In the genomic region with DNA sequence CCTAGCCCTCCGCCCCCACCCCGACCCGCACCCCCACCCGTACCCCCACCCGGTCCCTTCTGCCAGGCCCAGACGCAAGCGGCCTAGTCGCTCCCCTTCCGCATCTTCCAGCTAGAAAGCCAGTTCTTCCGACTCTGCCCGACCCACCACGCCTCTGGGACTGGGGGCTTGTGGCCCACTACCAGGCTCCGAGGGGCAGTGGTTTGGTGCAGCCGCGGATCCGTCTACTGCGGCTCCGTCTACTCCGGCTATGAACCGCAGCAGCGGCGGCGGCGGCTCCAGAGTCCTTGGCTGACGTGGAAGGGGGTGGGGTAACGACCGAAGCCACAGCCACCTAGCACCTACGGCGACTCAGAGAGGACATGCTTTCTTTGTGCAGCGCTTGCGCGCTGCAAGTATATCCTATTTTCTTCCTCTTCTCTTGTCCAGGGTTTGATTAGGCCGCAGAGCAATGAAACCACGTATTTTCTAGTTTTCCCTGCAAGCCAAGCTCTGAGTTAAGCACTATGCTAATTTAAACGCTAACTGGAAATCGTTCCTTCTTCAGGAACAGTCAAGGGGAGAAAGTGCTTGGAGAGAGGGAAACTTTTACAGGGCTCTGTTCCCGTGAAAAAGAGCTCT, we compare ENCODE assay signal across 1 cellular context.
TF ChIP-seq lines count a peak whose summit lies in the region.

A gene with protein sequence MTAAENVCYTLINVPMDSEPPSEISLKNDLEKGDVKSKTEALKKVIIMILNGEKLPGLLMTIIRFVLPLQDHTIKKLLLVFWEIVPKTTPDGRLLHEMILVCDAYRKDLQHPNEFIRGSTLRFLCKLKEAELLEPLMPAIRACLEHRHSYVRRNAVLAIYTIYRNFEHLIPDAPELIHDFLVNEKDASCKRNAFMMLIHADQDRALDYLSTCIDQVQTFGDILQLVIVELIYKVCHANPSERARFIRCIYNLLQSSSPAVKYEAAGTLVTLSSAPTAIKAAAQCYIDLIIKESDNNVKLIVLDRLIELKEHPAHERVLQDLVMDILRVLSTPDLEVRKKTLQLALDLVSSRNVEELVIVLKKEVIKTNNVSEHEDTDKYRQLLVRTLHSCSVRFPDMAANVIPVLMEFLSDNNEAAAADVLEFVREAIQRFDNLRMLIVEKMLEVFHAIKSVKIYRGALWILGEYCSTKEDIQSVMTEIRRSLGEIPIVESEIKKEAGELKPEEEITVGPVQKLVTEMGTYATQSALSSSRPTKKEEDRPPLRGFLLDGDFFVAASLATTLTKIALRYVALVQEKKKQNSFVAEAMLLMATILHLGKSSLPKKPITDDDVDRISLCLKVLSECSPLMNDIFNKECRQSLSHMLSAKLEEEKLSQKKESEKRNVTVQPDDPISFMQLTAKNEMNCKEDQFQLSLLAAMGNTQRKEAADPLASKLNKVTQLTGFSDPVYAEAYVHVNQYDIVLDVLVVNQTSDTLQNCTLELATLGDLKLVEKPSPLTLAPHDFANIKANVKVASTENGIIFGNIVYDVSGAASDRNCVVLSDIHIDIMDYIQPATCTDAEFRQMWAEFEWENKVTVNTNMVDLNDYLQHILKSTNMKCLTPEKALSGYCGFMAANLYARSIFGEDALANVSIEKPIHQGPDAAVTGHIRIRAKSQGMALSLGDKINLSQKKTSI (minus strand): TSS at position 252 of the 621 bp plus-strand sequence. CDS start 883 bp downstream, outside the sequence.

TF ChIP-seq in WTC11, 78 proteins besides CTCF, POLR2A, EP300 and RAD21 (continued from another document):
- TF ChIP-seq, protein P1, sequence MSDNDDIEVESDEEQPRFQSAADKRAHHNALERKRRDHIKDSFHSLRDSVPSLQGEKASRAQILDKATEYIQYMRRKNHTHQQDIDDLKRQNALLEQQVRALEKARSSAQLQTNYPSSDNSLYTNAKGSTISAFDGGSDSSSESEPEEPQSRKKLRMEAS (CRISPR knock-in tag; IDR thresholded peaks at IDR 0.05) = 0 out of 2 replicates have a peak, but pooled peaks have one; percentile 22
- TF ChIP-seq, protein P2, sequence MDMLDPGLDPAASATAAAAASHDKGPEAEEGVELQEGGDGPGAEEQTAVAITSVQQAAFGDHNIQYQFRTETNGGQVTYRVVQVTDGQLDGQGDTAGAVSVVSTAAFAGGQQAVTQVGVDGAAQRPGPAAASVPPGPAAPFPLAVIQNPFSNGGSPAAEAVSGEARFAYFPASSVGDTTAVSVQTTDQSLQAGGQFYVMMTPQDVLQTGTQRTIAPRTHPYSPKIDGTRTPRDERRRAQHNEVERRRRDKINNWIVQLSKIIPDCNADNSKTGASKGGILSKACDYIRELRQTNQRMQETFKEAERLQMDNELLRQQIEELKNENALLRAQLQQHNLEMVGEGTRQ (CRISPR knock-in tag; IDR thresholded peaks at IDR 0.05) = no peak
- TF ChIP-seq, protein P3, sequence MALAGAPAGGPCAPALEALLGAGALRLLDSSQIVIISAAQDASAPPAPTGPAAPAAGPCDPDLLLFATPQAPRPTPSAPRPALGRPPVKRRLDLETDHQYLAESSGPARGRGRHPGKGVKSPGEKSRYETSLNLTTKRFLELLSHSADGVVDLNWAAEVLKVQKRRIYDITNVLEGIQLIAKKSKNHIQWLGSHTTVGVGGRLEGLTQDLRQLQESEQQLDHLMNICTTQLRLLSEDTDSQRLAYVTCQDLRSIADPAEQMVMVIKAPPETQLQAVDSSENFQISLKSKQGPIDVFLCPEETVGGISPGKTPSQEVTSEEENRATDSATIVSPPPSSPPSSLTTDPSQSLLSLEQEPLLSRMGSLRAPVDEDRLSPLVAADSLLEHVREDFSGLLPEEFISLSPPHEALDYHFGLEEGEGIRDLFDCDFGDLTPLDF (CRISPR knock-in tag; IDR thresholded peaks at IDR 0.05) = 0 out of 2 replicates have a peak, but pooled peaks have one; percentile 59
- TF ChIP-seq, protein P4, sequence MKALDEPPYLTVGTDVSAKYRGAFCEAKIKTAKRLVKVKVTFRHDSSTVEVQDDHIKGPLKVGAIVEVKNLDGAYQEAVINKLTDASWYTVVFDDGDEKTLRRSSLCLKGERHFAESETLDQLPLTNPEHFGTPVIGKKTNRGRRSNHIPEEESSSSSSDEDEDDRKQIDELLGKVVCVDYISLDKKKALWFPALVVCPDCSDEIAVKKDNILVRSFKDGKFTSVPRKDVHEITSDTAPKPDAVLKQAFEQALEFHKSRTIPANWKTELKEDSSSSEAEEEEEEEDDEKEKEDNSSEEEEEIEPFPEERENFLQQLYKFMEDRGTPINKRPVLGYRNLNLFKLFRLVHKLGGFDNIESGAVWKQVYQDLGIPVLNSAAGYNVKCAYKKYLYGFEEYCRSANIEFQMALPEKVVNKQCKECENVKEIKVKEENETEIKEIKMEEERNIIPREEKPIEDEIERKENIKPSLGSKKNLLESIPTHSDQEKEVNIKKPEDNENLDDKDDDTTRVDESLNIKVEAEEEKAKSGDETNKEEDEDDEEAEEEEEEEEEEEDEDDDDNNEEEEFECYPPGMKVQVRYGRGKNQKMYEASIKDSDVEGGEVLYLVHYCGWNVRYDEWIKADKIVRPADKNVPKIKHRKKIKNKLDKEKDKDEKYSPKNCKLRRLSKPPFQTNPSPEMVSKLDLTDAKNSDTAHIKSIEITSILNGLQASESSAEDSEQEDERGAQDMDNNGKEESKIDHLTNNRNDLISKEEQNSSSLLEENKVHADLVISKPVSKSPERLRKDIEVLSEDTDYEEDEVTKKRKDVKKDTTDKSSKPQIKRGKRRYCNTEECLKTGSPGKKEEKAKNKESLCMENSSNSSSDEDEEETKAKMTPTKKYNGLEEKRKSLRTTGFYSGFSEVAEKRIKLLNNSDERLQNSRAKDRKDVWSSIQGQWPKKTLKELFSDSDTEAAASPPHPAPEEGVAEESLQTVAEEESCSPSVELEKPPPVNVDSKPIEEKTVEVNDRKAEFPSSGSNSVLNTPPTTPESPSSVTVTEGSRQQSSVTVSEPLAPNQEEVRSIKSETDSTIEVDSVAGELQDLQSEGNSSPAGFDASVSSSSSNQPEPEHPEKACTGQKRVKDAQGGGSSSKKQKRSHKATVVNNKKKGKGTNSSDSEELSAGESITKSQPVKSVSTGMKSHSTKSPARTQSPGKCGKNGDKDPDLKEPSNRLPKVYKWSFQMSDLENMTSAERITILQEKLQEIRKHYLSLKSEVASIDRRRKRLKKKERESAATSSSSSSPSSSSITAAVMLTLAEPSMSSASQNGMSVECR (CRISPR knock-in tag; IDR thresholded peaks at IDR 0.05; ENCODE audit: borderline replicate concordance) = peak; percentile 95
- no peak for TF ChIP-seq GRHL2 (CRISPR knock-in tag; IDR thresholded peaks at IDR 0.05; ENCODE audit: insufficient replicate concordance, severe bottlenecking)
- no peak for TF ChIP-seq ETV6 (CRISPR knock-in tag; IDR thresholded peaks at IDR 0.05)
- TF ChIP-seq, protein P5, sequence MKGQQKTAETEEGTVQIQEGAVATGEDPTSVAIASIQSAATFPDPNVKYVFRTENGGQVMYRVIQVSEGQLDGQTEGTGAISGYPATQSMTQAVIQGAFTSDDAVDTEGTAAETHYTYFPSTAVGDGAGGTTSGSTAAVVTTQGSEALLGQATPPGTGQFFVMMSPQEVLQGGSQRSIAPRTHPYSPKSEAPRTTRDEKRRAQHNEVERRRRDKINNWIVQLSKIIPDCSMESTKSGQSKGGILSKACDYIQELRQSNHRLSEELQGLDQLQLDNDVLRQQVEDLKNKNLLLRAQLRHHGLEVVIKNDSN (CRISPR knock-in tag; IDR thresholded peaks at IDR 0.05) = 0 out of 2 replicates have a peak, but pooled peaks have one; percentile 32
- TF ChIP-seq TP53 (CRISPR knock-in tag; IDR thresholded peaks at IDR 0.05) = peak; percentile 45; the same call in 1 of the 2 replicates
- peak; percentile 69; the same call in 1 of the 2 replicates for TF ChIP-seq ZNF219 (CRISPR knock-in tag; IDR thresholded peaks at IDR 0.05; ENCODE audit: borderline replicate concordance)
